ENCODE assay signal across 1 cellular context in the genomic region with DNA sequence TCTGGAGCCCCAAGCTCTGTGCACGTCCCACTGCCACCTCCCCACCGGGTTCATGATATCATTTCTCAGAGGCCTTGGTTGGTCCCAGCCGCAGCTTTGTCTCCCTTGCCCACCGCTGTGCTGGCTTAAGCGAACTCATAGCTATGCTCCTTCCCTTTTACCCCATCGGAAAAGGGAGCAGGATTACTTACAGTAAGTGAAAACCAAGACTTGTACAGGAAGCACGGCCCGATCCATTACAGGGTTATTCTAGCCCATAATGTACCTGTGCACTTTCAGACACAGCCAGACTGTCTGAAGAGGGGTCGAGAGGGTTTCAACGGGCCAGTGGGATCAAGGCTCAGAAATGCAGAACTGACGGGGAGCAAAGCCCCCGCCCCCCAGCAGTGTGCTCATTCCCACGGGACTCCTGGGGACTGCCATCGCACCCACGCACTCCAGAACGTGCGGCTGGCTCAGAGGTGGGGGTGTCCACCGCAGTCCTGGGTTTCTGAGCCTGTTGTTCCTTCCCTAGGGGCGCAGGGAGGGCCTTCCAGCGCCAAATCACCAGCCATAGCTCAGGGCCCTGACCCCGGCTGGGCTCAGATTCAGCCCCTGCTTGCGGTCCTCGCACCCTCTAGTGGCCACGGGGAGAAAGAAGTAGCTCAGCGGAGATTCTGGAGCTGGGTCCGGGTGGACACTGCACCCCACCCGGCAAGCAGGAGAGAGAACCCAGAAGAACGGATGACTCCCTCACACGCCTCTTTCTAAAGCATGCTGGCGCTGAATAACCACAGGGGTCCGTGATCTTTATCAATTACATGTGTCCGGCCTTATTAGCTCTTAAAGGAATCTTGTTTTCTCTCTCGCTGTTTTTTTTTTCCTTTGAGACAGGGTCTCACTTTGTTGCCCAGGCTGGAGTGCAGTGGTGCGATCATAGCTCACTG.
TF ChIP-seq lines count a peak whose summit lies in the region.

No MANE protein-coding gene starts in this region.

TF ChIP-seq in HepG2, 621 proteins besides CTCF, POLR2A, EP300 and RAD21 (continued from another document and continues in another):
- TF ChIP-seq, protein P1, sequence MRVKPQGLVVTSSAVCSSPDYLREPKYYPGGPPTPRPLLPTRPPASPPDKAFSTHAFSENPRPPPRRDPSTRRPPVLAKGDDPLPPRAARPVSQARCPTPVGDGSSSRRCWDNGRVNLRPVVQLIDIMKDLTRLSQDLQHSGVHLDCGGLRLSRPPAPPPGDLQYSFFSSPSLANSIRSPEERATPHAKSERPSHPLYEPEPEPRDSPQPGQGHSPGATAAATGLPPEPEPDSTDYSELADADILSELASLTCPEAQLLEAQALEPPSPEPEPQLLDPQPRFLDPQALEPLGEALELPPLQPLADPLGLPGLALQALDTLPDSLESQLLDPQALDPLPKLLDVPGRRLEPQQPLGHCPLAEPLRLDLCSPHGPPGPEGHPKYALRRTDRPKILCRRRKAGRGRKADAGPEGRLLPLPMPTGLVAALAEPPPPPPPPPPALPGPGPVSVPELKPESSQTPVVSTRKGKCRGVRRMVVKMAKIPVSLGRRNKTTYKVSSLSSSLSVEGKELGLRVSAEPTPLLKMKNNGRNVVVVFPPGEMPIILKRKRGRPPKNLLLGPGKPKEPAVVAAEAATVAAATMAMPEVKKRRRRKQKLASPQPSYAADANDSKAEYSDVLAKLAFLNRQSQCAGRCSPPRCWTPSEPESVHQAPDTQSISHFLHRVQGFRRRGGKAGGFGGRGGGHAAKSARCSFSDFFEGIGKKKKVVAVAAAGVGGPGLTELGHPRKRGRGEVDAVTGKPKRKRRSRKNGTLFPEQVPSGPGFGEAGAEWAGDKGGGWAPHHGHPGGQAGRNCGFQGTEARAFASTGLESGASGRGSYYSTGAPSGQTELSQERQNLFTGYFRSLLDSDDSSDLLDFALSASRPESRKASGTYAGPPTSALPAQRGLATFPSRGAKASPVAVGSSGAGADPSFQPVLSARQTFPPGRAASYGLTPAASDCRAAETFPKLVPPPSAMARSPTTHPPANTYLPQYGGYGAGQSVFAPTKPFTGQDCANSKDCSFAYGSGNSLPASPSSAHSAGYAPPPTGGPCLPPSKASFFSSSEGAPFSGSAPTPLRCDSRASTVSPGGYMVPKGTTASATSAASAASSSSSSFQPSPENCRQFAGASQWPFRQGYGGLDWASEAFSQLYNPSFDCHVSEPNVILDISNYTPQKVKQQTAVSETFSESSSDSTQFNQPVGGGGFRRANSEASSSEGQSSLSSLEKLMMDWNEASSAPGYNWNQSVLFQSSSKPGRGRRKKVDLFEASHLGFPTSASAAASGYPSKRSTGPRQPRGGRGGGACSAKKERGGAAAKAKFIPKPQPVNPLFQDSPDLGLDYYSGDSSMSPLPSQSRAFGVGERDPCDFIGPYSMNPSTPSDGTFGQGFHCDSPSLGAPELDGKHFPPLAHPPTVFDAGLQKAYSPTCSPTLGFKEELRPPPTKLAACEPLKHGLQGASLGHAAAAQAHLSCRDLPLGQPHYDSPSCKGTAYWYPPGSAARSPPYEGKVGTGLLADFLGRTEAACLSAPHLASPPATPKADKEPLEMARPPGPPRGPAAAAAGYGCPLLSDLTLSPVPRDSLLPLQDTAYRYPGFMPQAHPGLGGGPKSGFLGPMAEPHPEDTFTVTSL (CRISPR knock-in tag; IDR thresholded peaks at IDR 0.05; ENCODE audit: borderline replicate concordance), result no peak; the same call in 1 of the 2 replicates
- TF ChIP-seq KDM6A (CRISPR knock-in tag; IDR thresholded peaks at IDR 0.05; ENCODE audit: low read depth), result no peak
- peak; percentile 88 for TF ChIP-seq TBX2 (CRISPR knock-in tag; IDR thresholded peaks at IDR 0.05; ENCODE audit: borderline replicate concordance)
- TF ChIP-seq POLR2AphosphoS5 (IDR thresholded peaks at IDR 0.05; ENCODE audit: low read depth, low read length), result no peak
- TF ChIP-seq, protein P2, sequence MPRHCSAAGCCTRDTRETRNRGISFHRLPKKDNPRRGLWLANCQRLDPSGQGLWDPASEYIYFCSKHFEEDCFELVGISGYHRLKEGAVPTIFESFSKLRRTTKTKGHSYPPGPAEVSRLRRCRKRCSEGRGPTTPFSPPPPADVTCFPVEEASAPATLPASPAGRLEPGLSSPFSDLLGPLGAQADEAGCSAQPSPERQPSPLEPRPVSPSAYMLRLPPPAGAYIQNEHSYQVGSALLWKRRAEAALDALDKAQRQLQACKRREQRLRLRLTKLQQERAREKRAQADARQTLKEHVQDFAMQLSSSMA (CRISPR knock-in tag; IDR thresholded peaks at IDR 0.05), result peak; percentile 59; the same call in 1 of the 2 replicates
- peak; percentile 45; the same call in 1 of the 2 replicates for TF ChIP-seq GPN1 (CRISPR knock-in tag; IDR thresholded peaks at IDR 0.05; ENCODE audit: borderline replicate concordance)
- no peak for TF ChIP-seq TBX3 (IDR thresholded peaks at IDR 0.05; ENCODE audit: borderline replicate concordance)
- TF ChIP-seq ZNF562 (CRISPR knock-in tag; IDR thresholded peaks at IDR 0.05; ENCODE audit: borderline replicate concordance), result no peak
- TF ChIP-seq ETV6 (CRISPR knock-in tag; conservative IDR thresholded peaks at IDR 0.05), result no peak
- TF ChIP-seq IRF2 (CRISPR knock-in tag; IDR thresholded peaks at IDR 0.05), result 0 out of 2 replicates have a peak, but pooled peaks have one; percentile 61
- TF ChIP-seq JUN (CRISPR knock-in tag; IDR thresholded peaks at IDR 0.05), result no peak
- no peak for TF ChIP-seq MBD4 (IDR thresholded peaks at IDR 0.05; ENCODE audit: borderline replicate concordance, low read length)
- no peak for TF ChIP-seq CHCHD3 (CRISPR knock-in tag; IDR thresholded peaks at IDR 0.05)
- 0 out of 2 replicates have a peak, but pooled peaks have one; percentile 73 for TF ChIP-seq ZFP36L2 (CRISPR knock-in tag; IDR thresholded peaks at IDR 0.05)
- no peak for TF ChIP-seq FLYWCH1 (CRISPR knock-in tag; IDR thresholded peaks at IDR 0.05)
- TF ChIP-seq, protein P3, sequence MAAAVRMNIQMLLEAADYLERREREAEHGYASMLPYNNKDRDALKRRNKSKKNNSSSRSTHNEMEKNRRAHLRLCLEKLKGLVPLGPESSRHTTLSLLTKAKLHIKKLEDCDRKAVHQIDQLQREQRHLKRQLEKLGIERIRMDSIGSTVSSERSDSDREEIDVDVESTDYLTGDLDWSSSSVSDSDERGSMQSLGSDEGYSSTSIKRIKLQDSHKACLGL (CRISPR knock-in tag; IDR thresholded peaks at IDR 0.05), result peak; percentile 58; the same call in 1 of the 2 replicates
- 0 out of 2 replicates have a peak, but pooled peaks have one; percentile 46 for TF ChIP-seq ZSCAN20 (CRISPR knock-in tag; IDR thresholded peaks at IDR 0.05; ENCODE audit: borderline replicate concordance)
- no peak for TF ChIP-seq ZNF24 (IDR thresholded peaks at IDR 0.05)
- peak; percentile 73; the same call in 1 of the 2 replicates for TF ChIP-seq MIER3 (CRISPR knock-in tag; IDR thresholded peaks at IDR 0.05; ENCODE audit: borderline replicate concordance)
- peak; percentile 64; the same call in 1 of the 2 replicates for TF ChIP-seq FOXK1 (CRISPR knock-in tag; IDR thresholded peaks at IDR 0.05; ENCODE audit: borderline replicate concordance, low read depth)
- TF ChIP-seq TGIF2 (CRISPR knock-in tag; IDR thresholded peaks at IDR 0.05), result no peak
- TF ChIP-seq, protein P4, sequence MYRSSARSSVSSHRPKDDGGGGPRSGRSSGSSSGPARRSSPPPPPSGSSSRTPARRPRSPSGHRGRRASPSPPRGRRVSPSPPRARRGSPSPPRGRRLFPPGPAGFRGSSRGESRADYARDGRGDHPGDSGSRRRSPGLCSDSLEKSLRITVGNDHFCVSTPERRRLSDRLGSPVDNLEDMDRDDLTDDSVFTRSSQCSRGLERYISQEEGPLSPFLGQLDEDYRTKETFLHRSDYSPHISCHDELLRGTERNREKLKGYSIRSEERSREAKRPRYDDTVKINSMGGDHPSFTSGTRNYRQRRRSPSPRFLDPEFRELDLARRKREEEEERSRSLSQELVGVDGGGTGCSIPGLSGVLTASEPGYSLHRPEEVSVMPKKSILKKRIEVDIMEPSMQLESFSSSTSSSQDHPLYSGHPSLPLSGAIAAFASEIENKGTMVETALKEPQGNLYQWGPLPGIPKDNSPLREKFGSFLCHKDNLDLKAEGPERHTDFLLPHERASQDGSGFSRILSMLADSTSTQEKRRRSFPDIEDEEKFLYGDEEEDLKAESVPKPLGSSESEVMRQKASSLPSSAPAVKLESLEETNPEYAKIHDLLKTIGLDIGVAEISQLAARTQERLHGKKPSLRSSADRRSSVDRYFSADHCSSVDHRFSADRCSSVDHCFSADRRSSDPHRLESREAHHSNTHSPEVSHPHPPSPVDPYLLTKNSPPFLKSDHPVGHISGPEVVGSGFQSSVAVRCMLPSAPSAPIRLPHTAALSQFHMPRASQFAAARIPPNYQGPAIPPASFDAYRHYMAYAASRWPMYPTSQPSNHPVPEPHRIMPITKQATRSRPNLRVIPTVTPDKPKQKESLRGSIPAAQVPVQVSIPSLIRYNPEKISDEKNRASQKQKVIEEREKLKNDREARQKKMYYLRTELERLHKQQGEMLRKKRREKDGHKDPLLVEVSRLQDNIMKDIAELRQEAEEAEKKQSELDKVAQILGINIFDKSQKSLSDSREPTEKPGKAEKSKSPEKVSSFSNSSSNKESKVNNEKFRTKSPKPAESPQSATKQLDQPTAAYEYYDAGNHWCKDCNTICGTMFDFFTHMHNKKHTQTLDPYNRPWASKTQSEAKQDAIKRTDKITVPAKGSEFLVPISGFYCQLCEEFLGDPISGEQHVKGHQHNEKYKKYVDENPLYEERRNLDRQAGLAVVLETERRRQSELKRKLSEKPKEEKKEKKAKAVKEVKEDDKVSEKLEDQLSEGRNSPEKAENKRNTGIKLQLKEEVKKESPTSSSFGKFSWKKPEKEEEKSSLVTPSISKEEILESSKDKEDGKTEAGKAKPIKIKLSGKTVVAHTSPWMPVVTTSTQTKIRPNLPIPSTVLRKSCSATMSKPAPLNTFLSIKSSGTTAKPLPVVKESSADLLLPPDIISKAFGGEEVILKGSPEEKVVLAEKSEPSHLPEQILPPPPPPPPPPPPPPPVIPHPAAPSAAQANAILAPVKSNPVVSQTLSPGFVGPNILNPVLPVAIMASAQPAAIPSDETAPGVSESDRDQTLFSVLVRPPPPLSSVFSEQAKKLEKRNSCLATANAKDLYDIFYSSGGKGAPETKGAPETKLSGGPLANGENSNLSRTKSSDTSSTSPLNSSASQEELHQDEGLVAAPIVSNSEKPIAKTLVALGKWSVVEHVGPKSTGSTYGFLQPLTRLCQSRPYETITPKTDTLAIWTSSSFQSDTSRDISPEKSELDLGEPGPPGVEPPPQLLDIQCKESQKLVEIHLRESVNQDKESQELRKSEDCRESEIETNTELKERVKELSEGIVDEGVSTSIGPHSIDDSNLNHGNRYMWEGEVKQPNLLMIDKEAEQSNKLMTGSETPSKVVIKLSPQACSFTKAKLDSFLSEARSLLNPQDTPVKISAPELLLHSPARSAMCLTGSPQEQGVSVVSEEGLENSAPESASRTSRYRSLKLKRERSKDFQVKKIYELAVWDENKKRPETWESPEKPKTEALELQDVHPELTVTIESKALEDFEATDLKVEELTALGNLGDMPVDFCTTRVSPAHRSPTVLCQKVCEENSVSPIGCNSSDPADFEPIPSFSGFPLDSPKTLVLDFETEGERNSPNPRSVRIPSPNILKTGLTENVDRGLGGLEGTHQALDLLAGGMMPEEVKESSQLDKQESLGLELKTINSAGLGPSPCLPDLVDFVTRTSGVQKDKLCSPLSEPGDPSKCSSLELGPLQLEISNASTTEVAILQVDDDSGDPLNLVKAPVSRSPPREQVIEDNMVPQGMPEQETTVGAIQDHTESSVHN (CRISPR knock-in tag; IDR thresholded peaks at IDR 0.05), result no peak
- peak; percentile 77; the same call in 1 of the 2 replicates for TF ChIP-seq RFXAP (CRISPR knock-in tag; IDR thresholded peaks at IDR 0.05; ENCODE audit: borderline replicate concordance)
- TF ChIP-seq PAWR (CRISPR knock-in tag; IDR thresholded peaks at IDR 0.05; ENCODE audit: borderline replicate concordance), result 0 out of 2 replicates have a peak, but pooled peaks have one; percentile 62
- TF ChIP-seq NFYB (CRISPR knock-in tag; IDR thresholded peaks at IDR 0.05), result no peak
- peak; percentile 57 for TF ChIP-seq MYC (CRISPR knock-in tag; IDR thresholded peaks at IDR 0.05; ENCODE audit: borderline replicate concordance)
- peak; percentile 61; the same call in 1 of the 2 replicates for TF ChIP-seq ZNF619 (CRISPR knock-in tag; IDR thresholded peaks at IDR 0.05)
- TF ChIP-seq, protein P5, sequence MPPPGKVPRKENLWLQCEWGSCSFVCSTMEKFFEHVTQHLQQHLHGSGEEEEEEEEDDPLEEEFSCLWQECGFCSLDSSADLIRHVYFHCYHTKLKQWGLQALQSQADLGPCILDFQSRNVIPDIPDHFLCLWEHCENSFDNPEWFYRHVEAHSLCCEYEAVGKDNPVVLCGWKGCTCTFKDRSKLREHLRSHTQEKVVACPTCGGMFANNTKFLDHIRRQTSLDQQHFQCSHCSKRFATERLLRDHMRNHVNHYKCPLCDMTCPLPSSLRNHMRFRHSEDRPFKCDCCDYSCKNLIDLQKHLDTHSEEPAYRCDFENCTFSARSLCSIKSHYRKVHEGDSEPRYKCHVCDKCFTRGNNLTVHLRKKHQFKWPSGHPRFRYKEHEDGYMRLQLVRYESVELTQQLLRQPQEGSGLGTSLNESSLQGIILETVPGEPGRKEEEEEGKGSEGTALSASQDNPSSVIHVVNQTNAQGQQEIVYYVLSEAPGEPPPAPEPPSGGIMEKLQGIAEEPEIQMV (CRISPR knock-in tag; IDR thresholded peaks at IDR 0.05; ENCODE audit: low read depth), result peak; percentile 65; the same call in 1 of the 2 replicates
- TF ChIP-seq, protein P6, sequence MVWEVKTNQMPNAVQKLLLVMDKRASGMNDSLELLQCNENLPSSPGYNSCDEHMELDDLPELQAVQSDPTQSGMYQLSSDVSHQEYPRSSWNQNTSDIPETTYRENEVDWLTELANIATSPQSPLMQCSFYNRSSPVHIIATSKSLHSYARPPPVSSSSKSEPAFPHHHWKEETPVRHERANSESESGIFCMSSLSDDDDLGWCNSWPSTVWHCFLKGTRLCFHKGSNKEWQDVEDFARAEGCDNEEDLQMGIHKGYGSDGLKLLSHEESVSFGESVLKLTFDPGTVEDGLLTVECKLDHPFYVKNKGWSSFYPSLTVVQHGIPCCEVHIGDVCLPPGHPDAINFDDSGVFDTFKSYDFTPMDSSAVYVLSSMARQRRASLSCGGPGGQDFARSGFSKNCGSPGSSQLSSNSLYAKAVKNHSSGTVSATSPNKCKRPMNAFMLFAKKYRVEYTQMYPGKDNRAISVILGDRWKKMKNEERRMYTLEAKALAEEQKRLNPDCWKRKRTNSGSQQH (CRISPR knock-in tag; IDR thresholded peaks at IDR 0.05; ENCODE audit: low read depth), result peak; percentile 87
- peak; percentile 92 for TF ChIP-seq ZNF883 (CRISPR knock-in tag; IDR thresholded peaks at IDR 0.05; ENCODE audit: not compliant biosample characterization)
- TF ChIP-seq HIVEP1 (CRISPR knock-in tag; IDR thresholded peaks at IDR 0.05), result peak; percentile 76
- peak; percentile 45; the same call in 1 of the 2 replicates for TF ChIP-seq ZNF572 (CRISPR knock-in tag; IDR thresholded peaks at IDR 0.05)
- TF ChIP-seq PHF8 (CRISPR knock-in tag; IDR thresholded peaks at IDR 0.05), result no peak; the same call in 1 of the 2 replicates
- TF ChIP-seq ZNF615 (CRISPR knock-in tag; IDR thresholded peaks at IDR 0.05; ENCODE audit: borderline replicate concordance), result no peak
- no peak for TF ChIP-seq ADNP (CRISPR knock-in tag; IDR thresholded peaks at IDR 0.05)
- TF ChIP-seq NCOR1 (IDR thresholded peaks at IDR 0.05; ENCODE audit: borderline replicate concordance, low read length), result no peak
- peak; percentile 40; the same call in 1 of the 2 replicates for TF ChIP-seq TAF1 (CRISPR knock-in tag; IDR thresholded peaks at IDR 0.05)
